ENCODE assay signal across 18 cellular contexts in genomic region chr14:72512925-72513324, GRCh38.
DNase-seq lines count a peak whose midpoint lies in the region; ATAC-seq and TF ChIP-seq lines count a peak whose summit lies in the region.
"Had no signal": no experiment of that assay in that cellular context is flagged by ENCODE, and none has a peak within 500 bp of the region (broad histone marks: within the 10 kb centered on the region; RNA-seq: fewer than 3 reads in every experiment).

No MANE protein-coding gene starts in this region.

- intact Hi-C loops in activated CD8-positive, alpha-beta T cell treated with anti-CD3 and anti-CD28 coated beads for 36 hours (cut with micrococcal nuclease): loop anchor here (10.0 kb wide), 1 partner anchor 202 kb away; no protein-coding TSS in a partner anchor

- 67 to 69% methylated on average over 5 of the region's 5 CpGs for WGBS in GM23248 (ENCODE audit: low coverage in 1 of 2, low lambda C conversion rate in 2 of 2, missing lambda C conversion rate in 2 of 2), 2 experiments

- no peak overlapping the region for H3K4me3 Mint-ChIP-seq in activated CD8-positive, alpha-beta T cell treated with anti-CD3 and anti-CD28 coated beads, Interleukin-2, amount 10 ng/mL, durations not matched to agents 7 days and 5 days
- H3K4me3 Mint-ChIP-seq in activated CD8-positive, alpha-beta T cell treated with anti-CD3 and anti-CD28 coated beads for 36 hours: no peak overlapping the region
- H3K4me3 Mint-ChIP-seq in type B pancreatic cell (no peak overlapping the region), endothelial cell (ENCODE audit: unreplicated experiment) (no peak overlapping the region)
- H3K4me3 Mint-ChIP-seq: CD14-positive monocyte; CD4-positive, alpha-beta memory T cell had no signal

- H4K20me1 ChIP-seq in GM23248 (ENCODE audit: insufficient read depth): no peaks in the 10 kb centered on the region
- H4K20me1 ChIP-seq: BLaER1 had no signal

- no peak overlapping the region for H3K9ac ChIP-seq in GM23248
- no peak overlapping the region for H3K9ac ChIP-seq in parathyroid adenoma
- H3K9ac ChIP-seq: BLaER1 had no signal

- H3F3A ChIP-seq in GM23248 (ENCODE audit: insufficient read depth): peaks cover 10% of the 10 kb centered on the region; the same call in 1 of the 2 replicates

- POLR2A ChIA-PET in activated CD8-positive, alpha-beta T cell treated with anti-CD3 and anti-CD28 coated beads, Interleukin-2, amount 10 ng/mL, durations not matched to agents 7 days and 5 days (lab: Charles Lee): no interaction called here
- POLR2A ChIA-PET in activated CD8-positive, alpha-beta T cell treated with anti-CD3 and anti-CD28 coated beads for 36 hours (lab: Charles Lee): no interaction called here

- no peak overlapping the region for H3K4me2 ChIP-seq in GM23248 (ENCODE audit: unreplicated experiment)
- H3K4me2 ChIP-seq in parathyroid adenoma (ENCODE audit: low read length): no peak overlapping the region

- DNase-seq in activated CD8-positive, alpha-beta T cell treated with anti-CD3 and anti-CD28 coated beads, Interleukin-2, amount 10 ng/mL, durations not matched to agents 7 days and 5 days: no peak
- DNase-seq in activated CD8-positive, alpha-beta T cell treated with anti-CD3 and anti-CD28 coated beads for 36 hours: no peak
- DNase-seq in GM23248 (peak; percentile 50), cerebellar cortex (ENCODE audit: low spot score) (peak; percentile 61), type B pancreatic cell (ENCODE audit: extremely low spot score, unreplicated experiment) (no peak), endothelial cell (ENCODE audit: low spot score) (no peak), GM19240 (ENCODE audit: insufficient read length, low spot score) (no peak)
- DNase-seq: 8988T; CD4-positive, alpha-beta memory T cell; DMS153; DMS79; GF-D8; IMR-90 had no signal

- H3K36me3 ChIP-seq in GM23248 (ENCODE audit: low read depth) (no peaks in the 10 kb centered on the region), parathyroid adenoma (ENCODE audit: control insufficient read depth, insufficient read depth, low read length) (no peaks in the 10 kb centered on the region)
- H3K36me3 ChIP-seq: BLaER1, HAP-1 had no signal

- H3K4me1 ChIP-seq in GM23248 (ENCODE audit: insufficient read depth): peaks cover 4% of the 10 kb centered on the region
- peaks cover 23% of the 10 kb centered on the region for H3K4me1 ChIP-seq in parathyroid adenoma
- H3K4me1 ChIP-seq: HAP-1 had no signal

- no peak for ATAC-seq in activated CD8-positive, alpha-beta T cell treated with anti-CD3 and anti-CD28 coated beads, Interleukin-2, amount 10 ng/mL, durations not matched to agents 7 days and 5 days
- ATAC-seq in activated CD8-positive, alpha-beta T cell treated with anti-CD3 and anti-CD28 coated beads for 36 hours: no peak

- no peaks in the 10 kb centered on the region for H3K9me3 ChIP-seq in GM23248 (ENCODE audit: low read depth)
- no peaks in the 10 kb centered on the region for H3K9me3 ChIP-seq in parathyroid adenoma (ENCODE audit: control insufficient read depth, low read length)
- H3K9me3 ChIP-seq: BLaER1, HAP-1 had no signal

- peaks cover 26% of the 10 kb centered on the region for H3K27me3 Mint-ChIP-seq in activated CD8-positive, alpha-beta T cell treated with anti-CD3 and anti-CD28 coated beads, Interleukin-2, amount 10 ng/mL, durations not matched to agents 7 days and 5 days (ENCODE audit: low read depth)
- H3K27me3 Mint-ChIP-seq in activated CD8-positive, alpha-beta T cell treated with anti-CD3 and anti-CD28 coated beads for 36 hours: peaks cover 15% of the 10 kb centered on the region
- peaks cover 14% of the 10 kb centered on the region for H3K27me3 Mint-ChIP-seq in type B pancreatic cell
- H3K27me3 Mint-ChIP-seq in endothelial cell (ENCODE audit: unreplicated experiment): peaks cover 4% of the 10 kb centered on the region

- CTCF ChIA-PET in activated CD8-positive, alpha-beta T cell treated with anti-CD3 and anti-CD28 coated beads, Interleukin-2, amount 10 ng/mL, durations not matched to agents 7 days and 5 days (lab: Charles Lee): interaction anchor here (1.4 to 9.8 kb wide), 13 partner anchors 11 to 435 kb away, joined by 3 to 209 read pairs (median 11); no protein-coding TSS in a partner anchor
- CTCF ChIA-PET in activated CD8-positive, alpha-beta T cell treated with anti-CD3 and anti-CD28 coated beads for 36 hours (lab: Charles Lee): interaction anchor here (0.9 to 9.7 kb wide), 9 partner anchors 10 to 435 kb away, joined by 3 to 164 read pairs (median 5); no protein-coding TSS in a partner anchor

- H3K27me3 ChIP-seq in GM23248 (replicated peaks; ENCODE audit: insufficient read depth): peaks cover 27% of the 10 kb centered on the region
- H3K27me3 ChIP-seq in parathyroid adenoma (ENCODE audit: control insufficient read depth, insufficient read depth, low read length): no peaks in the 10 kb centered on the region
- H3K27me3 ChIP-seq: BLaER1 had no signal

- peaks cover 56% of the 10 kb centered on the region for H3K4me1 Mint-ChIP-seq in activated CD8-positive, alpha-beta T cell treated with anti-CD3 and anti-CD28 coated beads, Interleukin-2, amount 10 ng/mL, durations not matched to agents 7 days and 5 days (ENCODE audit: low read depth)
- peaks cover 13% of the 10 kb centered on the region for H3K4me1 Mint-ChIP-seq in activated CD8-positive, alpha-beta T cell treated with anti-CD3 and anti-CD28 coated beads for 36 hours (ENCODE audit: low read depth)
- peaks cover 11% of the 10 kb centered on the region for H3K4me1 Mint-ChIP-seq in type B pancreatic cell (ENCODE audit: unreplicated experiment)
- peaks cover 14% of the 10 kb centered on the region for H3K4me1 Mint-ChIP-seq in endothelial cell (ENCODE audit: unreplicated experiment)

- no peak for TF ChIP-seq CTCF in activated CD8-positive, alpha-beta T cell treated with anti-CD3 and anti-CD28 coated beads for 36 hours (IDR thresholded peaks at IDR 0.05)
- TF ChIP-seq CTCF in parathyroid adenoma (IDR thresholded peaks at IDR 0.05) (no peak), type B pancreatic cell (conservative IDR thresholded peaks at IDR 0.05) (no peak), endothelial cell (IDR thresholded peaks at IDR 0.05; ENCODE audit: unreplicated experiment) (no peak)

- in situ Hi-C loops in GM23248 (cut with MboI): loop anchor here (10.0 kb wide), 1 partner anchor 432 kb away; no protein-coding TSS in a partner anchor

- H3K4me3 ChIP-seq in GM23248: no peak overlapping the region
- H3K4me3 ChIP-seq in parathyroid adenoma (ENCODE audit: low read depth, low read length): no peak overlapping the region
- H3K4me3 ChIP-seq: BLaER1, HAP-1 had no signal

- no peaks in the 10 kb centered on the region for H3K9me3 Mint-ChIP-seq in activated CD8-positive, alpha-beta T cell treated with anti-CD3 and anti-CD28 coated beads, Interleukin-2, amount 10 ng/mL, durations not matched to agents 7 days and 5 days (ENCODE audit: insufficient read depth)
- H3K9me3 Mint-ChIP-seq in activated CD8-positive, alpha-beta T cell treated with anti-CD3 and anti-CD28 coated beads for 36 hours: no peaks in the 10 kb centered on the region
- H3K9me3 Mint-ChIP-seq in type B pancreatic cell (no peaks in the 10 kb centered on the region), endothelial cell (ENCODE audit: unreplicated experiment) (no peaks in the 10 kb centered on the region)
- H3K9me3 Mint-ChIP-seq: CD4-positive, alpha-beta memory T cell had no signal

- H3K36me3 Mint-ChIP-seq in activated CD8-positive, alpha-beta T cell treated with anti-CD3 and anti-CD28 coated beads, Interleukin-2, amount 10 ng/mL, durations not matched to agents 7 days and 5 days (ENCODE audit: low read depth): no peaks in the 10 kb centered on the region
- H3K36me3 Mint-ChIP-seq in activated CD8-positive, alpha-beta T cell treated with anti-CD3 and anti-CD28 coated beads for 36 hours (ENCODE audit: low read depth): no peaks in the 10 kb centered on the region
- H3K36me3 Mint-ChIP-seq in type B pancreatic cell (no peaks in the 10 kb centered on the region), endothelial cell (ENCODE audit: low read depth, unreplicated experiment) (no peaks in the 10 kb centered on the region)
- H3K36me3 Mint-ChIP-seq: CD14-positive monocyte; CD4-positive, alpha-beta memory T cell had no signal

- no peaks in the 10 kb centered on the region for H3K9me2 ChIP-seq in GM23248 (ENCODE audit: insufficient read depth)

- no peak overlapping the region for H2AFZ ChIP-seq in GM23248
- peak overlapping the region; percentile 48 for H2AFZ ChIP-seq in parathyroid adenoma

- peak overlapping the region; percentile 52 for H3K27ac Mint-ChIP-seq in activated CD8-positive, alpha-beta T cell treated with anti-CD3 and anti-CD28 coated beads, Interleukin-2, amount 10 ng/mL, durations not matched to agents 7 days and 5 days
- H3K27ac Mint-ChIP-seq in activated CD8-positive, alpha-beta T cell treated with anti-CD3 and anti-CD28 coated beads for 36 hours: no peak overlapping the region
- H3K27ac Mint-ChIP-seq in type B pancreatic cell (no peak overlapping the region), endothelial cell (ENCODE audit: unreplicated experiment) (no peak overlapping the region)
- H3K27ac Mint-ChIP-seq: CD14-positive monocyte; CD4-positive, alpha-beta memory T cell had no signal

- H3K27ac ChIP-seq in GM23248: no peak overlapping the region
- H3K27ac ChIP-seq in parathyroid adenoma: no peak overlapping the region
- H3K27ac ChIP-seq: BLaER1, HL-60 had no signal

- H3K79me2 ChIP-seq in GM23248 (ENCODE audit: insufficient read depth) (no peaks in the 10 kb centered on the region), parathyroid adenoma (no peaks in the 10 kb centered on the region)

Comparison
In these comparisons a context has a peak if more than half of its experiments do, and no peak if none do; other contexts are left out.
1. DNase-seq: peak in GM23248 (single experiment) and cerebellar cortex (single experiment); none in activated CD8-positive, alpha-beta T cell treated with anti-CD3 and anti-CD28 coated beads, Interleukin-2, amount 10 ng/mL, durations not matched to agents 7 days and 5 days (single experiment), activated CD8-positive, alpha-beta T cell treated with anti-CD3 and anti-CD28 coated beads for 36 hours (single experiment), type B pancreatic cell (single experiment), endothelial cell (single experiment) and GM19240 (single experiment).